Comparison of ENCODE assay signal across 18 cellular contexts in genomic region chr17:8872036-8872704, GRCh38. TPM values are rescaled to one million over a fixed set of nuclear protein-coding genes. Genes with fewer than 3 reads are reported as not detected.
A peak's percentile ranks its signal among the peaks of the same experiment; 100 is the strongest.
DNase-seq lines count a peak whose midpoint lies in the region; ATAC-seq and TF ChIP-seq lines count a peak whose summit lies in the region.
"Had no signal": no experiment of that assay in that cellular context is flagged by ENCODE, and none has a peak within 500 bp of the region (broad histone marks: within the 10 kb centered on the region; RNA-seq: fewer than 3 reads in every experiment).

No MANE protein-coding gene starts in this region.

- H3K27ac ChIP-seq in heart right ventricle (no peak overlapping the region), HUES48 (ENCODE audit: low read depth, low read length) (peak overlapping the region; percentile 11)

- DNase-seq in cardiac septum (ENCODE audit: low spot score) (peak; percentile 22), heart right ventricle (no peak), NCI-H2029 (lab: John Stamatoyannopoulos, UW) (no peak), COR-L47 (lab: John Stamatoyannopoulos, UW) (no peak)
- DNase-seq in activated CD4-positive, alpha-beta T cell treated with anti-CD3 and anti-CD28 coated beads for 48 hours: no peak
- DNase-seq: AML-193; CD8-positive, alpha-beta T cell; HCEC 1CT; NCI-H187 treated with DMSO at 0.1 percent for 48 hours; NCI-H2171; NCI-H446 treated with DMSO at 0.1 percent for 48 hours; NCI-H748 treated with DMSO at 0.1 percent for 48 hours; SK-N-SH had no signal

- no peak for TF ChIP-seq CTCF in heart right ventricle (IDR thresholded peaks at IDR 0.05)

- intact Hi-C loops in cardiac septum (cut with DNase I) (no loop called here), heart right ventricle (cut with DNase I) (no loop called here)
- intact Hi-C loops in dendritic cell treated with granulocyte-macrophage colony-stimulating factor and Interleukin-4, amounts not matched to agents 40 ng/mL and 50 ng/mL, for 4 days (cut with micrococcal nuclease): no loop called here

- H3K9ac ChIP-seq in HUES48 (ENCODE audit: low read depth, low read length): no peak overlapping the region
- H3K9ac ChIP-seq: SK-N-SH had no signal

- peaks cover 0 to 29% (median 12%) of the 10 kb centered on the region in 7 donors for H3K27me3 ChIP-seq in heart right ventricle
- H3K27me3 ChIP-seq in HUES48 (ENCODE audit: control insufficient read depth, insufficient read depth, low read length): no peaks in the 10 kb centered on the region

- no peak overlapping the region for H3K4me3 Mint-ChIP-seq in dendritic cell treated with granulocyte-macrophage colony-stimulating factor and Interleukin-4, amounts not matched to agents 40 ng/mL and 50 ng/mL, for 4 days
- H3K4me3 Mint-ChIP-seq: CD8-positive, alpha-beta T cell had no signal

- H3K9me3 ChIP-seq in heart right ventricle: no peaks in the 10 kb centered on the region
- no peaks in the 10 kb centered on the region for H3K9me3 ChIP-seq in HUES48 (ENCODE audit: control insufficient read depth, insufficient read depth, low read length)
- H3K9me3 ChIP-seq: SK-N-SH had no signal

- WGBS in heart right ventricle, 2 donors: 94 to 96% methylated on average over 7 of the region's 7 CpGs

- peak overlapping the region; percentile 69 for H3K27ac Mint-ChIP-seq in dendritic cell treated with granulocyte-macrophage colony-stimulating factor and Interleukin-4, amounts not matched to agents 40 ng/mL and 50 ng/mL, for 4 days
- H3K27ac Mint-ChIP-seq: CD8-positive, alpha-beta T cell had no signal

- peaks cover 6% of the 10 kb centered on the region for H3K36me3 Mint-ChIP-seq in dendritic cell treated with granulocyte-macrophage colony-stimulating factor and Interleukin-4, amounts not matched to agents 40 ng/mL and 50 ng/mL, for 4 days (ENCODE audit: low read depth)
- H3K36me3 Mint-ChIP-seq: CD8-positive, alpha-beta T cell had no signal

- H3K9me3 Mint-ChIP-seq in dendritic cell treated with granulocyte-macrophage colony-stimulating factor and Interleukin-4, amounts not matched to agents 40 ng/mL and 50 ng/mL, for 4 days: no peaks in the 10 kb centered on the region
- H3K9me3 Mint-ChIP-seq: CD8-positive, alpha-beta T cell had no signal

- ATAC-seq in heart right ventricle: no peak
- ATAC-seq in HG02852 (IDR thresholded peaks at IDR 0.05; ENCODE audit: unreplicated experiment): no peak
- ATAC-seq: CD8-positive, alpha-beta T cell had no signal

- no peaks in the 10 kb centered on the region for H3K27me3 Mint-ChIP-seq in dendritic cell treated with granulocyte-macrophage colony-stimulating factor and Interleukin-4, amounts not matched to agents 40 ng/mL and 50 ng/mL, for 4 days

- H3K4me3 ChIP-seq in heart right ventricle (no peak overlapping the region), HUES48 (ENCODE audit: low read depth, low read length) (no peak overlapping the region)

- H3K36me3 ChIP-seq in heart right ventricle (no peaks in the 10 kb centered on the region), HUES48 (ENCODE audit: control insufficient read depth, insufficient read depth, low read length) (no peaks in the 10 kb centered on the region)

- peaks cover 69% of the 10 kb centered on the region for H3K4me1 Mint-ChIP-seq in dendritic cell treated with granulocyte-macrophage colony-stimulating factor and Interleukin-4, amounts not matched to agents 40 ng/mL and 50 ng/mL, for 4 days (ENCODE audit: low read depth)

- peaks cover 2 to 46% (median 9%) of the 10 kb centered on the region in 9 donors for H3K4me1 ChIP-seq in heart right ventricle
- peaks cover 7% of the 10 kb centered on the region; the same call in 1 of the 2 replicates for H3K4me1 ChIP-seq in HUES48 (ENCODE audit: control insufficient read depth, insufficient read depth, low read length)

RNA-seq across cellular contexts. Expression of gene PIK3R6, which starts 4.7 kb away (rescaled TPM):
- 1.00 TPM for total RNA-seq in cardiac septum
- 1 to 10 TPM in 5 of 10 donors, under 1 TPM in 5; 0.32 to 3.4 (median 1.0) TPM for total RNA-seq in heart right ventricle
- 1 to 10 TPM in 1 of 2 donors, under 1 TPM in 1; 0.58 to 1.5 TPM for polyA plus RNA-seq in heart right ventricle
- total RNA-seq: A673, Daoy had no signal
